ENCODE assay signal across 1 cellular context in the genomic region with DNA sequence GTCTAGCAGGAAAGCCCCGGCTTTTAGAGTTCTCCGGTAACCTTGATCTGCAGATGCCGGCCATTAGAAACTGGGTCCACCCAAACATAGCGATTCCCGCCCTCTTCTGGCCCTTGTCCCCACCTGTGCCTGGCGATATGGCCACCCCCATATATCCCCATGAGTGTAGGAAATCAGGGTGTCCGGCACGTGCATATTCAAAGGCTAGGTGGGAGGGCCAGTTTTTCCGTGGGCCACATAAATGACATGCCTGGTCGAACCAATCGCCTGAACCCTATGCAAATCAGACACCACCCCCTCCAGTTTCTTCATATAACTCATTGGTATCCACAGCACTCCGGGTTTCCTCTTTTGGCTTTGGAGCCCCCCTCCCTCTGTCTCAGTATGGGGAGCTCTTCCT.
TF ChIP-seq lines count a peak whose summit lies in the region.

No MANE protein-coding gene starts in this region.

TF ChIP-seq in GM12891, 5 proteins besides CTCF, POLR2A, EP300 and RAD21:
- no peak for TF ChIP-seq TAF1 (IDR thresholded peaks at IDR 0.05; ENCODE audit: low read depth, low read length)
